8 cellular contexts compared by ENCODE assay signal in genomic region chr2:204325468-204325867, GRCh38.
A peak's percentile ranks its signal among the peaks of the same experiment; 100 is the strongest.
DNase-seq lines count a peak whose midpoint lies in the region; ATAC-seq and TF ChIP-seq lines count a peak whose summit lies in the region.

No MANE protein-coding gene starts in this region.

- H3K27ac Mint-ChIP-seq in activated T-helper 1 cell treated with anti-CD3 and anti-CD28 coated beads, Interleukin-12 subunit alpha, Interleukin-12 subunit beta, Interleukin-2, Interleukin-4 antibody, amounts not matched to agents 30 ng/mL and 10 ng/mL and 1 ng/mL, durations not matched to agents 14 hours and 24 hours and 36 hours = no peak overlapping the region

- peaks cover 14% of the 10 kb centered on the region for H3K27me3 Mint-ChIP-seq in activated T-helper 1 cell treated with anti-CD3 and anti-CD28 coated beads, Interleukin-12 subunit alpha, Interleukin-12 subunit beta, Interleukin-2, Interleukin-4 antibody, amounts not matched to agents 30 ng/mL and 10 ng/mL and 1 ng/mL, durations not matched to agents 14 hours and 24 hours and 36 hours (ENCODE audit: insufficient read depth)

- H2AFZ ChIP-seq in GM23248 (no peak overlapping the region), PC-9 (no peak overlapping the region)

- H3F3A ChIP-seq in GM23248 (ENCODE audit: insufficient read depth) = no peaks in the 10 kb centered on the region
- H3F3A ChIP-seq in PC-9 (ENCODE audit: insufficient read depth, low read depth) = no peaks in the 10 kb centered on the region

- in situ Hi-C loops in G401 (cut with HindIII; ENCODE audit: low sequenced_read_pairs) = no loop called here
- in situ Hi-C loops in GM23248 (cut with MboI) = loop anchor here (10.0 to 25.0 kb wide), 3 partner anchors 212 to 1349 kb away; partner anchors contain the start of gene PARD3B

- peaks cover 5% of the 10 kb centered on the region for H3K4me1 Mint-ChIP-seq in activated T-helper 1 cell treated with anti-CD3 and anti-CD28 coated beads, Interleukin-12 subunit alpha, Interleukin-12 subunit beta, Interleukin-2, Interleukin-4 antibody, amounts not matched to agents 30 ng/mL and 10 ng/mL and 1 ng/mL, durations not matched to agents 14 hours and 24 hours and 36 hours (ENCODE audit: low read depth)

- H3K9me2 ChIP-seq in GM23248 (ENCODE audit: insufficient read depth) (no peaks in the 10 kb centered on the region), PC-9 (ENCODE audit: insufficient read depth) (no peaks in the 10 kb centered on the region)

- H3K4me3 Mint-ChIP-seq in activated T-helper 1 cell treated with anti-CD3 and anti-CD28 coated beads, Interleukin-12 subunit alpha, Interleukin-12 subunit beta, Interleukin-2, Interleukin-4 antibody, amounts not matched to agents 30 ng/mL and 10 ng/mL and 1 ng/mL, durations not matched to agents 14 hours and 24 hours and 36 hours = no peak overlapping the region

- no peaks in the 10 kb centered on the region for H3K9me3 ChIP-seq in GM23248 (ENCODE audit: low read depth)
- H3K9me3 ChIP-seq in PC-9 (ENCODE audit: insufficient read depth, low read depth) = no peaks in the 10 kb centered on the region
- no peaks in the 10 kb centered on the region for H3K9me3 ChIP-seq in uterus

- H3K27ac ChIP-seq in GM23248 = no peak overlapping the region
- no peak overlapping the region for H3K27ac ChIP-seq in PC-9
- H3K27ac ChIP-seq in uterus = no peak overlapping the region

- no peaks in the 10 kb centered on the region for H3K79me2 ChIP-seq in GM23248 (ENCODE audit: insufficient read depth)
- no peaks in the 10 kb centered on the region for H3K79me2 ChIP-seq in PC-9 (ENCODE audit: low read depth)

- no peaks in the 10 kb centered on the region for H3K9me3 Mint-ChIP-seq in activated T-helper 1 cell treated with anti-CD3 and anti-CD28 coated beads, Interleukin-12 subunit alpha, Interleukin-12 subunit beta, Interleukin-2, Interleukin-4 antibody, amounts not matched to agents 30 ng/mL and 10 ng/mL and 1 ng/mL, durations not matched to agents 14 hours and 24 hours and 36 hours

- no peak for TF ChIP-seq POLR2A in uterus (IDR thresholded peaks at IDR 0.05)

- H3K4me2 ChIP-seq in GM23248 (ENCODE audit: unreplicated experiment) (peak overlapping the region; percentile 31), PC-9 (no peak overlapping the region)

- TF ChIP-seq CTCF in LNCAP (IDR thresholded peaks at IDR 0.05) = peak; percentile 74
- TF ChIP-seq CTCF in PC-9 (conservative IDR thresholded peaks at IDR 0.05) = peak; percentile 81
- TF ChIP-seq CTCF in foreskin fibroblast (IDR thresholded peaks at IDR 0.05; ENCODE audit: low read depth, low read length) = peak; percentile 62
- peak in 2 of 3 donors; percentile 7 to 81 for TF ChIP-seq CTCF in omental fat pad (IDR thresholded peaks at IDR 0.05)
- peak; percentile 76 to 91 (median 88) for TF ChIP-seq CTCF in uterus (IDR thresholded peaks at IDR 0.05)

- intact Hi-C loops in PC-9 (cut with micrococcal nuclease; ENCODE audit: unreplicated experiment) (loop anchor here (1.0 to 10.0 kb wide), 5 partner anchors 221 to 1599 kb away; no protein-coding TSS in a partner anchor), uterus (cut with DNase I; ENCODE audit: low total_unique reads) (no loop called here)
- intact Hi-C loops in activated T-helper 1 cell treated with anti-CD3 and anti-CD28 coated beads, Interleukin-12 subunit alpha, Interleukin-12 subunit beta, Interleukin-2, Interleukin-4 antibody, amounts not matched to agents 30 ng/mL and 10 ng/mL and 1 ng/mL, durations not matched to agents 14 hours and 24 hours and 36 hours (cut with micrococcal nuclease) = loop anchor here (1.0 to 10.0 kb wide), 10 partner anchors 181 to 1623 kb away; no protein-coding TSS in a partner anchor

- no TSS peak for BruUV-seq in PC-9 (replicated peaks; lab: Mats Ljungman, UMichigan)

- WGBS in GM23248 (ENCODE audit: low coverage in 1 of 2, low lambda C conversion rate in 2 of 2, missing lambda C conversion rate in 2 of 2), 2 experiments = 15 to 16% methylated on average over 7 of the region's 7 CpGs

- peak; percentile 65 for ATAC-seq in omental fat pad (ENCODE audit: low FRiP score)

- no peak overlapping the region for H3K9ac ChIP-seq in GM23248

- H3K4me1 ChIP-seq in GM23248 (ENCODE audit: insufficient read depth) (peaks cover 6% of the 10 kb centered on the region; the same call in 1 of the 2 replicates), PC-9 (replicated peaks; ENCODE audit: insufficient read depth) (peaks cover 6% of the 10 kb centered on the region), uterus (no peaks in the 10 kb centered on the region)

- no peaks in the 10 kb centered on the region for H3K36me3 Mint-ChIP-seq in activated T-helper 1 cell treated with anti-CD3 and anti-CD28 coated beads, Interleukin-12 subunit alpha, Interleukin-12 subunit beta, Interleukin-2, Interleukin-4 antibody, amounts not matched to agents 30 ng/mL and 10 ng/mL and 1 ng/mL, durations not matched to agents 14 hours and 24 hours and 36 hours (ENCODE audit: low read depth)

- H4K20me1 ChIP-seq in GM23248 (ENCODE audit: insufficient read depth) = no peaks in the 10 kb centered on the region
- no peaks in the 10 kb centered on the region for H4K20me1 ChIP-seq in PC-9 (ENCODE audit: insufficient read depth)

- POLR2A ChIA-PET in PC-9 (lab: Charles Lee; ENCODE audit: unreplicated experiment) = no interaction called here

- DNase-seq in G401 (ENCODE audit: low spot score) (peak; percentile 62), GM23248 (peak; percentile 82), PC-9 (peak; percentile 48 to 62), foreskin fibroblast (peak; percentile 66 to 88), omental fat pad (ENCODE audit: low spot score) (no peak), uterus (peak; percentile 52 to 74)
- peak; percentile 55 for DNase-seq in activated T-helper 1 cell treated with anti-CD3 and anti-CD28 coated beads, Interleukin-12 subunit alpha, Interleukin-12 subunit beta, Interleukin-2, Interleukin-4 antibody, amounts not matched to agents 30 ng/mL and 10 ng/mL and 1 ng/mL, durations not matched to agents 14 hours and 24 hours and 36 hours (ENCODE audit: low spot score)

- no peaks in the 10 kb centered on the region for H3K27me3 ChIP-seq in GM23248 (replicated peaks; ENCODE audit: insufficient read depth)
- H3K27me3 ChIP-seq in PC-9 (ENCODE audit: insufficient read depth, low read depth) = no peaks in the 10 kb centered on the region
- H3K27me3 ChIP-seq in uterus = no peaks in the 10 kb centered on the region

- H3K36me3 ChIP-seq in GM23248 (ENCODE audit: low read depth) (no peaks in the 10 kb centered on the region), PC-9 (ENCODE audit: low read depth) (no peaks in the 10 kb centered on the region), uterus (no peaks in the 10 kb centered on the region)

- H3K4me3 ChIP-seq in GM23248 = no peak overlapping the region
- H3K4me3 ChIP-seq in PC-9 = no peak overlapping the region
- no peak overlapping the region for H3K4me3 ChIP-seq in foreskin fibroblast (ENCODE audit: low read depth in 1 of 2, low read length in 2 of 2)
- no peak overlapping the region for H3K4me3 ChIP-seq in uterus

- CTCF ChIA-PET in PC-9 (lab: Charles Lee) = no interaction called here
